Comparison of ENCODE assay signal across 7 cellular contexts in genomic region chr10:75439811-75440210, GRCh38. TPM values are rescaled to one million over a fixed set of nuclear protein-coding genes. Genes with fewer than 3 reads are reported as not detected.
"Had no signal": no experiment of that assay in that cellular context is flagged by ENCODE, and none has a peak within 500 bp of the region (broad histone marks: within the 10 kb centered on the region; RNA-seq: fewer than 3 reads in every experiment).

No MANE protein-coding gene starts in this region.

- H2AFZ ChIP-seq: GM23338 had no signal

- H3K4me3 ChIP-seq: GM23338, K562 had no signal

- H3K27ac ChIP-seq: HL-60 had no signal

- H3K4me3 Mint-ChIP-seq: GM23338, H9 had no signal

- DNase-seq: H9, HCEC 1CT, IMR-90 had no signal

- H3K27ac Mint-ChIP-seq: GM23338, H9 had no signal

RNA-seq across cellular contexts. Expression of gene LRMDA, which starts 8.4 kb away (rescaled TPM):
- total RNA-seq: HT1080, IMR-90 had no signal
- polyA plus RNA-seq: K562 had no signal

RNA-seq across cellular contexts. Expression of gene ZNF503, which starts 38.2 kb away (rescaled TPM):
- total RNA-seq: GM23338, K562 had no signal
- polyA plus RNA-seq: K562 had no signal
